ENCODE assay signal across 1 cellular context in the genomic region with DNA sequence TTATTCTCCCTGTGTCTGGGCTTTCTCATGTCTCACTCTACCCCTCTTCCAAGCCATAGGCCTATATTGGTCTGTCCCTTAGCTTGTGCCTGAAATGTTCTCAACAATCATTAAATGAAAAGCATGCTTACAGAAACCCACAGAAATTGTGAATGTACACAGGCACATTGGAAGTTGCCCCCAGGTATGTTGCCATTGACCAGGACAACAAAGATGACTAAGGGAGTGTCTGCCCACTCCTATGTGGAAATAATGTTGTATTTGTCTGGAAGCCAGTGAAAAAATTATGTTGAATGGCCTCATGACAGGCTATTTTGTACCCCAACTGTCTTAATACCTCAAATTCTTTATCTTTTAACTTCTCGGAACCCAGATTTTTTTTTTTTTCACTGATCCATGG.
TF ChIP-seq lines count a peak whose summit lies in the region.

No MANE protein-coding gene starts in this region.

TF ChIP-seq in A549, 52 proteins besides CTCF, POLR2A, EP300 and RAD21 (continued from another document):
- TF ChIP-seq CEBPB (IDR thresholded peaks at IDR 0.05) (no peak), MAFK (IDR thresholded peaks at IDR 0.05; ENCODE audit: partially characterized antibody) (no peak), ELK1 (IDR thresholded peaks at IDR 0.05; ENCODE audit: low read depth, low read length) (no peak)
